14 cellular contexts compared by ENCODE assay signal in the genomic region with DNA sequence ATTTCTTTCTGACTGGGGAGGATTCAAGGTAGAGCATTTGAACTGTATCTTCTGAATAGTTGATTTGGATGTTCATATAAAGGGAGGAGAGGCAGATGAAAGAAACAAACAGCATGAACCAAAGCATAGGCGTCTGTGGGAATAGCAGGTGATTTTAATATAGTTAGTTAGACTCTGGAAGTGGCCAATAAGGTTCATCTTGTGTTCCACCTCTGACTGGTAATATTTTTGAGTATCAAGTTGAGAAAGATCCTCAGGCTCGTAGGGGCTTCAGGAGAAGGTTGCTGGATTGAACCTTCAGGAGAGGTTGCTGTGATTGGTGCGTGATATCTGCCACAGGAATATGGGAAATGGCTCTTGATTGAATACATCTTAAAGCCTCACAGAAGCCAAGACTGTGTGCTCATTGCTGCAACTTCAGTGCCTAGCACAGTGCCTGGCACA. TPM values are rescaled to one million over a fixed set of nuclear protein-coding genes. Genes with fewer than 3 reads are reported as not detected.
DNase-seq lines count a peak whose midpoint lies in the region; ATAC-seq, FAIRE-seq and TF ChIP-seq lines count a peak whose summit lies in the region.
"Had no signal": no experiment of that assay in that cellular context is flagged by ENCODE, and none has a peak within 500 bp of the region (broad histone marks: within the 10 kb centered on the region; RNA-seq: fewer than 3 reads in every experiment).

No MANE protein-coding gene starts in this region.

- H3K9me3 Mint-ChIP-seq in activated CD4-positive, alpha-beta T cell treated with anti-CD3 and anti-CD28 coated beads, Interleukin-2, amount 10 ng/mL, durations not matched to agents 24 days and 14 days: no peaks in the 10 kb centered on the region

- H3K9me3 ChIP-seq in OCI-LY3 (ENCODE audit: insufficient read depth, low read length): no peaks in the 10 kb centered on the region
- H3K9me3 ChIP-seq in K562 (replicated peaks; ENCODE audit: control insufficient read depth, insufficient read depth, low read depth, low read length): no peaks in the 10 kb centered on the region
- H3K9me3 ChIP-seq in neutrophil: peaks cover 5% of the 10 kb centered on the region
- H3K9me3 ChIP-seq: esophagus squamous epithelium, upper lobe of right lung had no signal

- no peak; the same call in 1 of the 2 replicates for TF ChIP-seq POLR2A in K562 (conservative IDR thresholded peaks at IDR 0.05)

- WGBS in K562 (ENCODE audit: insufficient coverage, low coverage, missing lambda C conversion rate): 67% methylated on average over 3 of the region's 3 CpGs

- peaks cover 47% of the 10 kb centered on the region for H3K36me3 Mint-ChIP-seq in activated CD4-positive, alpha-beta T cell treated with anti-CD3 and anti-CD28 coated beads, Interleukin-2, amount 10 ng/mL, durations not matched to agents 24 days and 14 days (ENCODE audit: low read depth)

- TF ChIP-seq CTCF in OCI-LY3 (IDR thresholded peaks at IDR 0.05; ENCODE audit: low read depth, low read length) (no peak), K562 (IDR thresholded peaks at IDR 0.05 in 2 of 3, conservative IDR thresholded peaks at IDR 0.05 in 1 of 3; ENCODE audit: insufficient read depth in 2 of 3, low read depth in 1 of 3, low read length in 3 of 3) (no peak), neutrophil (IDR thresholded peaks at IDR 0.05) (no peak)

- CTCF ChIA-PET in K562 (lab: Yijun Ruan, JAX; ENCODE audit: low intra/inter-chr PET ratio): no interaction called here

- H3K4me1 ChIP-seq in OCI-LY3 (ENCODE audit: low read length) (peaks cover 58% of the 10 kb centered on the region), K562 (replicated peaks in 1 of 2; ENCODE audit: control insufficient read depth in 2 of 2, insufficient read depth in 2 of 2, low read length in 2 of 2) (no peaks in the 10 kb centered on the region), neutrophil (ENCODE audit: control insufficient read depth in 1 of 2, insufficient read depth in 1 of 2, low read depth in 1 of 2, low read length in 1 of 2) (peaks cover 5 to 7% of the 10 kb centered on the region in 2 experiments)

- in situ Hi-C loops in K562 (cut with MboI): no loop called here

- no peak overlapping the region; the same call in 1 of the 2 replicates for H3K9ac ChIP-seq in OCI-LY3 (ENCODE audit: low read length)
- no peak overlapping the region for H3K9ac ChIP-seq in K562 (ENCODE audit: insufficient read depth in 1 of 2, low read depth in 2 of 2, low read length in 2 of 2)

- H4K20me1 ChIP-seq in OCI-LY3 (ENCODE audit: insufficient read depth, low read length) (peaks cover 44% of the 10 kb centered on the region), K562 (replicated peaks; ENCODE audit: control insufficient read depth, insufficient read depth, low read length) (no peaks in the 10 kb centered on the region)

- H3K27ac Mint-ChIP-seq in activated CD4-positive, alpha-beta T cell treated with anti-CD3 and anti-CD28 coated beads, Interleukin-2, amount 10 ng/mL, durations not matched to agents 24 days and 14 days: peak overlapping the region; percentile 14

- BruUV-seq in K562 (replicated peaks; lab: Mats Ljungman, UMichigan): no TSS peak

- peak; percentile 28; the same call in 2 of the 3 replicates for ATAC-seq in K562
- ATAC-seq in GM19452 (IDR thresholded peaks at IDR 0.05; ENCODE audit: unreplicated experiment): no peak

- H3K4me3 ChIP-seq in OCI-LY3 (ENCODE audit: low read length) (no peak overlapping the region), K562 (no peak overlapping the region), neutrophil (ENCODE audit: low read depth in 1 of 2, low read length in 1 of 2) (no peak overlapping the region)
- H3K4me3 ChIP-seq: esophagus squamous epithelium, upper lobe of right lung had no signal

- H3K27ac ChIP-seq in OCI-LY3 (ENCODE audit: low read length): peak overlapping the region; percentile 67
- no peak overlapping the region for H3K27ac ChIP-seq in K562 (ENCODE audit: extremely low read depth, low read depth, low read length)
- peak overlapping the region; percentile 7 for H3K27ac ChIP-seq in neutrophil
- H3K27ac ChIP-seq: esophagus squamous epithelium, upper lobe of right lung had no signal

- intact Hi-C loops in activated CD4-positive, alpha-beta T cell treated with anti-CD3 and anti-CD28 coated beads, Interleukin-2, amount 10 ng/mL, durations not matched to agents 24 days and 14 days (cut with micrococcal nuclease): loop anchor here (1.0 to 5.0 kb wide), 2 partner anchors 11 to 35 kb away; no protein-coding TSS in a partner anchor
- intact Hi-C loops in K562 (cut with micrococcal nuclease): no loop called here

- no peaks in the 10 kb centered on the region for H3K27me3 Mint-ChIP-seq in activated CD4-positive, alpha-beta T cell treated with anti-CD3 and anti-CD28 coated beads, Interleukin-2, amount 10 ng/mL, durations not matched to agents 24 days and 14 days

- H3K4me3 Mint-ChIP-seq in activated CD4-positive, alpha-beta T cell treated with anti-CD3 and anti-CD28 coated beads, Interleukin-2, amount 10 ng/mL, durations not matched to agents 24 days and 14 days: no peak overlapping the region

- no peak for FAIRE-seq in K562 (lab: Jason Lieb, UNC)

- POLR2A ChIA-PET in K562 (lab: Yijun Ruan, JAX): interaction anchor here (2.1 kb wide), 1 partner anchor 10 kb away, joined by 8 read pairs; no protein-coding TSS in a partner anchor

- H3K4me2 ChIP-seq in OCI-LY3 (ENCODE audit: low read length) (peak overlapping the region; percentile 32), K562 (ENCODE audit: insufficient read depth, low read length) (no peak overlapping the region)

- H2AFZ ChIP-seq in OCI-LY3 (ENCODE audit: low read depth, low read length) (no peak overlapping the region), K562 (ENCODE audit: low read depth, low read length) (no peak overlapping the region)

- H3K79me2 ChIP-seq in OCI-LY3 (ENCODE audit: low read length) (peaks cover 18% of the 10 kb centered on the region), K562 (ENCODE audit: control insufficient read depth, insufficient read depth, low read length) (no peaks in the 10 kb centered on the region)

- no peak for TF ChIP-seq RAD21 in K562 (CRISPR knock-in tag; conservative IDR thresholded peaks at IDR 0.05 in 1 of 2, IDR thresholded peaks at IDR 0.05 in 1 of 2)

- H3K36me3 ChIP-seq in OCI-LY3 (replicated peaks; ENCODE audit: low read depth, low read length) (peaks cover 64% of the 10 kb centered on the region), K562 (ENCODE audit: control insufficient read depth, insufficient read depth, low read length) (peaks cover 37% of the 10 kb centered on the region; the same call in 2 of the 3 replicates), neutrophil (peaks cover 67% of the 10 kb centered on the region)

- H3K27me3 ChIP-seq in OCI-LY3 (ENCODE audit: low read depth, low read length) (no peaks in the 10 kb centered on the region), K562 (ENCODE audit: control insufficient read depth in 2 of 2, insufficient read depth in 2 of 2, low read length in 2 of 2) (no peaks in the 10 kb centered on the region), neutrophil (no peaks in the 10 kb centered on the region)
- H3K27me3 ChIP-seq: esophagus squamous epithelium, upper lobe of right lung had no signal

- H3K9me1 ChIP-seq in K562 (ENCODE audit: control insufficient read depth, insufficient read depth, low read length): no peaks in the 10 kb centered on the region

- H3K4me1 Mint-ChIP-seq in activated CD4-positive, alpha-beta T cell treated with anti-CD3 and anti-CD28 coated beads, Interleukin-2, amount 10 ng/mL, durations not matched to agents 24 days and 14 days: peaks cover 28% of the 10 kb centered on the region

- TF ChIP-seq EP300 in K562 (IDR thresholded peaks at IDR 0.05; ENCODE audit: low read length): no peak

- peak; percentile 51 for DNase-seq in activated CD4-positive, alpha-beta T cell treated with anti-CD3 and anti-CD28 coated beads, Interleukin-2, amount 10 ng/mL, durations not matched to agents 24 days and 14 days
- DNase-seq in activated CD4-positive, alpha-beta T cell treated with anti-CD3 and anti-CD28 coated beads, Interleukin-2, amount 50 U/mL, for 48 hours: no peak
- DNase-seq in K562 (ENCODE audit: extremely low read depth in 1 of 4, low spot score in 3 of 4) (no peak), NCI-H345 (lab: John Stamatoyannopoulos, UW) (no peak)
- no peak for DNase-seq in activated CD8-positive, alpha-beta memory T cell treated with anti-CD3 and anti-CD28 coated beads for 24 hours
- DNase-seq: esophagus squamous epithelium, H7, NCI-H446, posterior cingulate gyrus, T-helper 9 cell, upper lobe of right lung had no signal

TF ChIP-seq in K562, 482 proteins besides CTCF, POLR2A, EP300 and RAD21 (continues in another document):
- TF ChIP-seq TBP (optimal IDR thresholded peaks at IDR 0.05; ENCODE audit: low read depth, low read length): no peak

RNA-seq across cellular contexts. Expression of a gene that starts 12.7 kb away (rescaled TPM):
- total RNA-seq in activated CD4-positive, alpha-beta T cell treated with anti-CD3 and anti-CD28 coated beads, Interleukin-2, amount 10 ng/mL, durations not matched to agents 24 days and 14 days: 57.2 and 59.2 TPM in 2 replicates
- total RNA-seq in K562 (2011; cell fraction: chromatin; rRNA removed; ENCODE audit: low replicate concordance): 29.4 and 39.8 TPM in 2 replicates
- total RNA-seq in K562 (2011; cell fraction: nucleolus; rRNA removed): 14.0 and 18.4 TPM in 2 replicates
- total RNA-seq in K562 (2011; cell fraction: nucleoplasm; rRNA removed): 16.1 and 21.3 TPM in 2 replicates
- total RNA-seq in K562 (2014; rRNA removed) (4.7 and 5.7 TPM in 2 replicates), K562 (2014; rRNA removed; fragmentation: Illumina TruSeq; extraction: Trizol) (7.7 and 8.9 TPM in 2 replicates), K562 (2015; rRNA removed; fragmentation: Illumina TruSeq; extraction: Trizol) (7.1 TPM in 2 replicates), K562 (2021) (13.7 and 14.2 TPM in 2 replicates)
- polyA plus RNA-seq in K562 (2011; rRNA removed) (6.4 and 6.7 TPM in 2 replicates), K562 (2014; fragmentation: Illumina TruSeq; extraction: Trizol) (2.7 and 3.6 TPM in 2 replicates), K562 (2014; fragmentation: Nextera tagmentation; extraction: Ambion mirVana) (1 to 10 TPM; 1.2 to 1.6 TPM), K562 (2014; rRNA removed) (4.1 and 4.9 TPM in 2 replicates)
- polyA plus RNA-seq in K562 (2011; cell fraction: cytosol; rRNA removed): 1.8 and 2.5 TPM in 2 replicates
- polyA plus RNA-seq in K562 (2011; cell fraction: nucleus; rRNA removed): 24.5 and 25.4 TPM in 2 replicates
- 2.3 and 5.2 TPM in 2 replicates for polyA plus RNA-seq in K562 (2012)
- polyA minus RNA-seq in K562 (2011; rRNA and poly(A)+ RNA removed): 26.5 and 26.9 TPM in 2 replicates
- polyA minus RNA-seq in K562 (2011; cell fraction: cytosol; rRNA and poly(A)+ RNA removed): 9.8 and 10.7 TPM in 2 replicates
- 21.9 and 33.7 TPM in 2 replicates for polyA minus RNA-seq in K562 (2011; cell fraction: nucleus; rRNA and poly(A)+ RNA removed)
